Comparison of ENCODE assay signal across 1 cellular context in the genomic region with DNA sequence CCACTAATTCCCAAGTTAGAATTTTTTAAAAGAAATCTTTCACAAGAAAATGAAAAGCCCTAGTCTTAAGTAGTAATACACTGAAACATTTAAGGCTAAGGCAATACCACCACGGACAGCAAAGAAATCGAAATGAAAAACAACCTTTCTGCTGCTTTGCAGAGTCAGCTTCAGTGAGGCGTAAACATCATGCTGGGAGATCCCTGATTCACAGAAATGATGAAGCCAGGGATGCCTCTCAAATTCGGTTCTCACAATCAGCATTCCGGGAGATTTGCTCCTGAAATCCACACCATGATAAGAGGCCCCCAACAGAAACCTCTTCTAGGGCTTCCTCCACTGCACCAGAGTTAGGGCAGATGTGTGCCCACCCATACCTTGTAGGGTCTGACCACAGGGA.
TF ChIP-seq lines count a peak whose summit lies in the region.

No MANE protein-coding gene starts in this region.

TF ChIP-seq in GM12878, 131 proteins besides CTCF, POLR2A, EP300 and RAD21 (continued from another document):
- TF ChIP-seq MEF2A (IDR thresholded peaks at IDR 0.05; ENCODE audit: insufficient read depth, low read depth, low read length) = no peak
- TF ChIP-seq, protein P1, sequence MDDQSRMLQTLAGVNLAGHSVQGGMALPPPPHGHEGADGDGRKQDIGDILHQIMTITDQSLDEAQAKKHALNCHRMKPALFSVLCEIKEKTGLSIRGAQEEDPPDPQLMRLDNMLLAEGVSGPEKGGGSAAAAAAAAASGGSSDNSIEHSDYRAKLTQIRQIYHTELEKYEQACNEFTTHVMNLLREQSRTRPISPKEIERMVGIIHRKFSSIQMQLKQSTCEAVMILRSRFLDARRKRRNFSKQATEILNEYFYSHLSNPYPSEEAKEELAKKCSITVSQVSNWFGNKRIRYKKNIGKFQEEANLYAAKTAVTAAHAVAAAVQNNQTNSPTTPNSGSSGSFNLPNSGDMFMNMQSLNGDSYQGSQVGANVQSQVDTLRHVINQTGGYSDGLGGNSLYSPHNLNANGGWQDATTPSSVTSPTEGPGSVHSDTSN (IDR thresholded peaks at IDR 0.05; ENCODE audit: insufficient replicate concordance, low read depth, low read length) = no peak
- no peak for TF ChIP-seq MYB (IDR thresholded peaks at IDR 0.05; ENCODE audit: borderline replicate concordance, low read depth, low read length)
